ENCODE assay signal across 8 cellular contexts in genomic region chr17:7560172-7561027, GRCh38. TPM values are rescaled to one million over a fixed set of nuclear protein-coding genes. Genes with fewer than 3 reads are reported as not detected.
A peak's percentile ranks its signal among the peaks of the same experiment; 100 is the strongest.
DNase-seq lines count a peak whose midpoint lies in the region; ATAC-seq and TF ChIP-seq lines count a peak whose summit lies in the region.

No MANE protein-coding gene starts in this region.

- CTCF ChIA-PET in CD8-positive, alpha-beta T cell (lab: Charles Lee), result interaction anchor here (0.7 to 16.7 kb wide), 62 partner anchors 10 to 338 kb away, joined by 3 to 343 read pairs (median 6); partner anchors contain the start of genes ACAP1, CD68, CHRNB1 and KCTD11

- peak overlapping the region; percentile 81 for H3K4me2 ChIP-seq in mesendoderm (ENCODE audit: low read length)

- peak overlapping the region; percentile 99 for H3K27ac Mint-ChIP-seq in CD8-positive, alpha-beta T cell

- H4K8ac ChIP-seq in mesendoderm (ENCODE audit: low read depth, low read length), result no peak overlapping the region

- H3K18ac ChIP-seq in mesendoderm (ENCODE audit: low read length), result peak overlapping the region; percentile 62

- H3K27me3 ChIP-seq in CD8-positive, alpha-beta T cell (ENCODE audit: insufficient read depth, low read length), result no peaks in the 10 kb centered on the region
- H3K27me3 ChIP-seq in mesendoderm (ENCODE audit: insufficient read depth, low read length, poor library complexity), result no peaks in the 10 kb centered on the region

- H3K36me3 ChIP-seq in CD8-positive, alpha-beta T cell (ENCODE audit: insufficient read depth, low read length), result peaks cover 17% of the 10 kb centered on the region
- H3K36me3 ChIP-seq in mesendoderm (ENCODE audit: control insufficient read depth, insufficient read depth, low read length), result peaks cover 10% of the 10 kb centered on the region

- TF ChIP-seq CTCF in CD8-positive, alpha-beta T cell (IDR thresholded peaks at IDR 0.05), result no peak
- TF ChIP-seq CTCF in WI38 (IDR thresholded peaks at IDR 0.05; ENCODE audit: low read depth, low read length), result peak; percentile 80

- POLR2A ChIA-PET in CD8-positive, alpha-beta T cell (lab: Charles Lee), result interaction anchor here (0.8 to 2.9 kb wide), 19 partner anchors 8 to 231 kb away, joined by 3 to 24 read pairs (median 5); partner anchors contain the start of genes FXR2, MPDU1, NEURL4 and POLR2A

- no peaks in the 10 kb centered on the region for H3K9me3 ChIP-seq in CD8-positive, alpha-beta T cell (ENCODE audit: low read length)

- H3K79me1 ChIP-seq in mesendoderm (ENCODE audit: low read length), result peaks cover 21% of the 10 kb centered on the region

- H3K4ac ChIP-seq in mesendoderm (ENCODE audit: low read depth, low read length), result no peak overlapping the region

- peaks cover 32% of the 10 kb centered on the region for H3K36me3 Mint-ChIP-seq in CD8-positive, alpha-beta T cell

- intact Hi-C loops in CD8-positive, alpha-beta T cell (cut with DNase I, micrococcal nuclease), result loop anchor here (1.0 to 2.0 kb wide), 18 partner anchors 11 to 321 kb away; partner anchors contain the start of genes POLR2A (in 2 of the 2), EIF5A (in 1 of the 2), FXR2 (in 1 of the 2) and MPDU1 (in 1 of the 2)

- in situ Hi-C loops in KBM-7 (cut with MboI; ENCODE audit: low pct_unique_long_range_greater_than_20kb, low sequenced_read_pairs), result no loop called here

- ATAC-seq in CD8-positive, alpha-beta T cell, result peak; percentile 22
- ATAC-seq in GM21737 (IDR thresholded peaks at IDR 0.05; ENCODE audit: unreplicated experiment) (no peak), HG03378 (IDR thresholded peaks at IDR 0.05; ENCODE audit: unreplicated experiment) (no peak)

- H3K27ac ChIP-seq in CD8-positive, alpha-beta T cell (ENCODE audit: low read depth, low read length), result peak overlapping the region; percentile 91
- H3K27ac ChIP-seq in mesendoderm (ENCODE audit: low read depth, low read length), result peak overlapping the region; percentile 29
- peak overlapping the region; percentile 83 for H3K27ac ChIP-seq in substantia nigra (ENCODE audit: low read depth, low read length, poor library complexity, severe bottlenecking)

- H3K4me1 ChIP-seq in CD8-positive, alpha-beta T cell (ENCODE audit: insufficient read depth, low read length), result peaks cover 49% of the 10 kb centered on the region
- peaks cover 7% of the 10 kb centered on the region for H3K4me1 ChIP-seq in mesendoderm (ENCODE audit: control insufficient read depth, low read depth, low read length)

- no peak overlapping the region for H2BK120ac ChIP-seq in mesendoderm (ENCODE audit: low read depth, low read length)

- no peaks in the 10 kb centered on the region for H3K27me3 Mint-ChIP-seq in CD8-positive, alpha-beta T cell (ENCODE audit: low read depth)

- H3K4me3 ChIP-seq in CD8-positive, alpha-beta T cell (ENCODE audit: low read depth, low read length), result peak overlapping the region; percentile 50
- H3K4me3 ChIP-seq in WI38 (ENCODE audit: low read depth, low read length), result peak overlapping the region; percentile 79
- no peak overlapping the region for H3K4me3 ChIP-seq in mesendoderm (ENCODE audit: low read length)

- H2BK5ac ChIP-seq in mesendoderm (ENCODE audit: low read length), result peak overlapping the region; percentile 27

- no CpG with 5 or more reads among the region's 22 CpGs for WGBS in mesendoderm (ENCODE audit: extremely low coverage, insufficient coverage, low lambda C conversion rate)

- H3K79me2 ChIP-seq in mesendoderm (ENCODE audit: control insufficient read depth, insufficient read depth, low read length), result peaks cover 27% of the 10 kb centered on the region

- H4K5ac ChIP-seq in mesendoderm (ENCODE audit: low read length), result no peak overlapping the region

- peak overlapping the region; percentile 75 for H3K9ac ChIP-seq in mesendoderm (ENCODE audit: low read length)

- no peak overlapping the region for H2AK5ac ChIP-seq in mesendoderm (ENCODE audit: low read length)

- H2BK15ac ChIP-seq in mesendoderm (replicated peaks; ENCODE audit: low read depth), result no peak overlapping the region

- H3K23ac ChIP-seq in mesendoderm (ENCODE audit: low read length), result no peak overlapping the region

- H3K9me3 Mint-ChIP-seq in CD8-positive, alpha-beta T cell, result no peaks in the 10 kb centered on the region

- DNase-seq in CD8-positive, alpha-beta T cell, result peak in 4 of 7 experiments; percentile 34 to 64 (median 56)
- DNase-seq in KBM-7 (peak; percentile 76), mesendoderm (peak; percentile 91), substantia nigra (lab: John Stamatoyannopoulos, UW) (peak in 10 of 49 donors; percentile 8 to 32 (median 21))
- DNase-seq in effector CD8-positive, alpha-beta T cell (lab: John Stamatoyannopoulos, UW), result peak; percentile 23

- H3K4me1 Mint-ChIP-seq in CD8-positive, alpha-beta T cell (ENCODE audit: low read depth), result peaks cover 54% of the 10 kb centered on the region

- peak overlapping the region; percentile 85 for H3K56ac ChIP-seq in mesendoderm (ENCODE audit: low read length)

- H3K4me3 Mint-ChIP-seq in CD8-positive, alpha-beta T cell, result peak overlapping the region; percentile 94

RNA-seq across cellular contexts. Expression of gene SENP3, which starts 1.3 kb away (rescaled TPM):
- total RNA-seq in CD8-positive, alpha-beta T cell, result 10 to 100 TPM; 31.9 to 35.9 TPM
- polyA plus RNA-seq in mesendoderm (2013, experiment 1 of 2), result 59.2 TPM
- 55.7 TPM for polyA plus RNA-seq in mesendoderm (2013, experiment 2 of 2)

RNA-seq across cellular contexts. Expression of gene TNFSF13, which starts 1.9 kb away (rescaled TPM):
- 1 to 10 TPM in 1 of 2 experiments, under 1 TPM in 1; 0.64 to 1.1 TPM for total RNA-seq in CD8-positive, alpha-beta T cell
- polyA plus RNA-seq in mesendoderm (2013, experiment 1 of 2), result 1.1 TPM
- polyA plus RNA-seq in mesendoderm (2013, experiment 2 of 2), result 0.92 TPM

RNA-seq across cellular contexts. Expression of gene TNFSF12, which starts 11.5 kb away (rescaled TPM):
- total RNA-seq in CD8-positive, alpha-beta T cell, result 10 to 100 TPM; 11.3 to 13.1 TPM
- 1.9 TPM for polyA plus RNA-seq in mesendoderm (2013, experiment 1 of 2)
- 2.1 TPM for polyA plus RNA-seq in mesendoderm (2013, experiment 2 of 2)

RNA-seq across cellular contexts. Expression of gene CD68, which starts 19.0 kb away (rescaled TPM):
- under 1 TPM in 1 of 2 experiments, not detected in 1; 0.62 TPM for total RNA-seq in CD8-positive, alpha-beta T cell
- 0.44 TPM for polyA plus RNA-seq in mesendoderm (2013, experiment 1 of 2)
- 0.42 TPM for polyA plus RNA-seq in mesendoderm (2013, experiment 2 of 2)

RNA-seq across cellular contexts. Expression of gene MPDU1, which starts 23.3 kb away (rescaled TPM):
- total RNA-seq in CD8-positive, alpha-beta T cell, result 10 to 100 TPM; 16.6 to 17.2 TPM
- polyA plus RNA-seq in mesendoderm (2013, experiment 1 of 2), result 101 TPM
- 96.5 TPM for polyA plus RNA-seq in mesendoderm (2013, experiment 2 of 2)

Comparison
In these comparisons a context has a peak if more than half of its experiments do, and no peak if none do; other contexts are left out.
1. H3K27ac ChIP-seq: peak in every context shown above with its lines; median percentile 91 in CD8-positive, alpha-beta T cell; 83 in substantia nigra; 29 in mesendoderm.